13 cellular contexts compared by ENCODE assay signal in the genomic region with DNA sequence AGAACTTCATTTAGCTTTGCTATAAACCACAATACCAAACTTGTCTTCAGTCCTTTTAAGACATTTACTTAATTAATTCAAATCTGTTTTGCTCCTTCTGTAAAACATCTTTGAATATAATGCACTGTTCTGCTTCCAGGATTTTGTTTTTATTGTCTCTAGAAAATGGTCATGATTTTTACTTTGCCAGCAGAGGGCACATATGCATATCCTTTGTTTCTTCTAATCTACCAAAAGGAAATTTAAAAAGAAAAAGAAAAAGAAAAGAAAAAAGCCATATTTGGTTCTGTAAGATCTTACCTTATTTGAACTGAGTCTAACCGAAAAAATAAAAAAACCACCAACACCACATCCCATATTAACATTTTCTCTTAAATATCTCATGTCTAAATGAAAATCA.
DNase-seq lines count a peak whose midpoint lies in the region; ATAC-seq and TF ChIP-seq lines count a peak whose summit lies in the region.
"Had no signal": no experiment of that assay in that cellular context is flagged by ENCODE, and none has a peak within 500 bp of the region (broad histone marks: within the 10 kb centered on the region; RNA-seq: fewer than 3 reads in every experiment).

No MANE protein-coding gene starts in this region.

- no peaks in the 10 kb centered on the region for H3K4me1 Mint-ChIP-seq in activated CD8-positive, alpha-beta T cell treated with anti-CD3 and anti-CD28 coated beads for 36 hours (ENCODE audit: low read depth)
- no peaks in the 10 kb centered on the region for H3K4me1 Mint-ChIP-seq in activated CD8-positive, alpha-beta T cell treated with anti-CD3 and anti-CD28 coated beads, Interleukin-2, amount 10 ng/mL, durations not matched to agents 7 days and 5 days (ENCODE audit: low read depth)
- H3K4me1 Mint-ChIP-seq in CD4-positive, alpha-beta T cell (ENCODE audit: low read depth), result no peaks in the 10 kb centered on the region

- peak; percentile 22 for TF ChIP-seq CTCF in activated CD8-positive, alpha-beta T cell treated with anti-CD3 and anti-CD28 coated beads for 36 hours (IDR thresholded peaks at IDR 0.05)
- peak; percentile 19; the same call in 1 of the 2 replicates for TF ChIP-seq CTCF in OCI-LY1 (IDR thresholded peaks at IDR 0.05; ENCODE audit: low read length)
- peak in 1 of 2 donors; percentile 37 for TF ChIP-seq CTCF in fibroblast of lung (conservative IDR thresholded peaks at IDR 0.05 in 1 of 2, IDR thresholded peaks at IDR 0.05 in 1 of 2; ENCODE audit: low read depth in 1 of 2, low read length in 2 of 2)
- peak; percentile 57 for TF ChIP-seq CTCF in smooth muscle cell (IDR thresholded peaks at IDR 0.05; ENCODE audit: borderline replicate concordance, insufficient read depth, poor library complexity, severe bottlenecking)
- TF ChIP-seq CTCF in lower leg skin (IDR thresholded peaks at IDR 0.05), result no peak
- no peak for TF ChIP-seq CTCF in CD4-positive, alpha-beta T cell (IDR thresholded peaks at IDR 0.05)

- intact Hi-C loops in activated CD8-positive, alpha-beta T cell treated with anti-CD3 and anti-CD28 coated beads for 36 hours (cut with micrococcal nuclease), result no loop called here
- intact Hi-C loops in lower leg skin (cut with DNase I; ENCODE audit: low total_unique reads), result no loop called here
- intact Hi-C loops in CD4-positive, alpha-beta T cell (cut with DNase I, micrococcal nuclease), result no loop called here

- POLR2A ChIA-PET in activated CD8-positive, alpha-beta T cell treated with anti-CD3 and anti-CD28 coated beads for 36 hours (lab: Charles Lee), result no interaction called here
- POLR2A ChIA-PET in activated CD8-positive, alpha-beta T cell treated with anti-CD3 and anti-CD28 coated beads, Interleukin-2, amount 10 ng/mL, durations not matched to agents 7 days and 5 days (lab: Charles Lee), result no interaction called here
- POLR2A ChIA-PET in CD4-positive, alpha-beta T cell (lab: Charles Lee), result no interaction called here

- H3K27ac ChIP-seq in OCI-LY1 (ENCODE audit: low read depth, low read length, poor library complexity, severe bottlenecking), result no peak overlapping the region
- H3K27ac ChIP-seq in fibroblast of lung (ENCODE audit: insufficient read depth, low read length), result no peak overlapping the region
- H3K27ac ChIP-seq in smooth muscle cell (ENCODE audit: low read depth), result no peak overlapping the region
- no peak overlapping the region for H3K27ac ChIP-seq in CD4-positive, alpha-beta T cell (ENCODE audit: low read depth, low read length)
- H3K27ac ChIP-seq: right atrium auricular region had no signal

- H3K9me2 ChIP-seq in OCI-LY1 (ENCODE audit: low read depth, low read length), result no peaks in the 10 kb centered on the region

- no peaks in the 10 kb centered on the region for H3K36me3 ChIP-seq in OCI-LY1 (ENCODE audit: insufficient read depth, low read length)
- no peaks in the 10 kb centered on the region for H3K36me3 ChIP-seq in fibroblast of lung (ENCODE audit: control insufficient read depth, insufficient read depth, low read length)
- no peaks in the 10 kb centered on the region for H3K36me3 ChIP-seq in smooth muscle cell (ENCODE audit: low read depth)
- H3K36me3 ChIP-seq: right atrium auricular region had no signal

- CTCF ChIA-PET in activated CD8-positive, alpha-beta T cell treated with anti-CD3 and anti-CD28 coated beads for 36 hours (lab: Charles Lee), result no interaction called here
- CTCF ChIA-PET in activated CD8-positive, alpha-beta T cell treated with anti-CD3 and anti-CD28 coated beads, Interleukin-2, amount 10 ng/mL, durations not matched to agents 7 days and 5 days (lab: Charles Lee), result no interaction called here
- CTCF ChIA-PET in CD4-positive, alpha-beta T cell (lab: Charles Lee), result no interaction called here

- H3K4me3 Mint-ChIP-seq in activated CD8-positive, alpha-beta T cell treated with anti-CD3 and anti-CD28 coated beads for 36 hours, result no peak overlapping the region
- no peak overlapping the region for H3K4me3 Mint-ChIP-seq in activated CD8-positive, alpha-beta T cell treated with anti-CD3 and anti-CD28 coated beads, Interleukin-2, amount 10 ng/mL, durations not matched to agents 7 days and 5 days
- no peak overlapping the region for H3K4me3 Mint-ChIP-seq in CD4-positive, alpha-beta T cell
- H3K4me3 Mint-ChIP-seq: activated T-cell treated with anti-CD3 and anti-CD28 coated beads, Interleukin-2, amount 50 U/mL, for 72 hours had no signal

- DNase-seq in activated CD8-positive, alpha-beta T cell treated with anti-CD3 and anti-CD28 coated beads for 36 hours, result no peak
- DNase-seq in activated CD8-positive, alpha-beta T cell treated with anti-CD3 and anti-CD28 coated beads, Interleukin-2, amount 10 ng/mL, durations not matched to agents 7 days and 5 days, result no peak
- DNase-seq in fibroblast of lung (ENCODE audit: low read depth in 2 of 2) (peak; percentile 6 to 10), smooth muscle cell (lab: John Stamatoyannopoulos, UW; ENCODE audit: unreplicated experiment) (no peak), lower leg skin (ENCODE audit: low spot score in 2 of 2) (no peak), activated T-cell treated with anti-CD3 and anti-CD28 coated beads for 4 hours (no peak)
- DNase-seq in CD4-positive, alpha-beta T cell, result no peak
- DNase-seq: activated T-cell treated with anti-CD3 and anti-CD28 coated beads, Interleukin-2, amount 50 U/mL, for 72 hours; COR-L47; stimulated activated naive CD4-positive, alpha-beta T cell treated with Interleukin-2 at 50 U/mL for 16 hours had no signal

- H2AFZ ChIP-seq in OCI-LY1 (ENCODE audit: low read length), result no peak overlapping the region
- no peak overlapping the region for H2AFZ ChIP-seq in fibroblast of lung (ENCODE audit: low read length)
- H2AFZ ChIP-seq in smooth muscle cell (ENCODE audit: low read depth), result no peak overlapping the region

- H3K79me2 ChIP-seq in OCI-LY1 (ENCODE audit: insufficient read depth, low read length) (no peaks in the 10 kb centered on the region), fibroblast of lung (ENCODE audit: control insufficient read depth, insufficient read depth, low read length) (no peaks in the 10 kb centered on the region), smooth muscle cell (ENCODE audit: low read depth) (no peaks in the 10 kb centered on the region)

- H3K27ac Mint-ChIP-seq in activated CD8-positive, alpha-beta T cell treated with anti-CD3 and anti-CD28 coated beads for 36 hours, result no peak overlapping the region
- no peak overlapping the region for H3K27ac Mint-ChIP-seq in activated CD8-positive, alpha-beta T cell treated with anti-CD3 and anti-CD28 coated beads, Interleukin-2, amount 10 ng/mL, durations not matched to agents 7 days and 5 days
- H3K27ac Mint-ChIP-seq in CD4-positive, alpha-beta T cell, result no peak overlapping the region
- H3K27ac Mint-ChIP-seq: activated T-cell treated with anti-CD3 and anti-CD28 coated beads, Interleukin-2, amount 50 U/mL, for 72 hours had no signal

- no peak overlapping the region for H3K9ac ChIP-seq in OCI-LY1 (ENCODE audit: low read length)
- H3K9ac ChIP-seq in fibroblast of lung (ENCODE audit: insufficient read depth, low read length), result no peak overlapping the region
- H3K9ac ChIP-seq in smooth muscle cell (ENCODE audit: low read depth), result no peak overlapping the region

- no peak for ATAC-seq in activated CD8-positive, alpha-beta T cell treated with anti-CD3 and anti-CD28 coated beads for 36 hours
- no peak for ATAC-seq in activated CD8-positive, alpha-beta T cell treated with anti-CD3 and anti-CD28 coated beads, Interleukin-2, amount 10 ng/mL, durations not matched to agents 7 days and 5 days
- no peak for ATAC-seq in CD4-positive, alpha-beta T cell (ENCODE audit: poor library complexity)
- ATAC-seq: activated T-cell treated with anti-CD3 and anti-CD28 coated beads, Interleukin-2, amount 50 U/mL, for 72 hours; Right ventricle myocardium inferior had no signal

- no peak for TF ChIP-seq POLR2A in lower leg skin (IDR thresholded peaks at IDR 0.05)

- H3K4me2 ChIP-seq in OCI-LY1 (ENCODE audit: low read length) (no peak overlapping the region), fibroblast of lung (ENCODE audit: extremely low read depth, insufficient read depth, low read length) (no peak overlapping the region), smooth muscle cell (no peak overlapping the region)

- H4K20me1 ChIP-seq in OCI-LY1 (ENCODE audit: insufficient read depth, low read length), result no peaks in the 10 kb centered on the region
- H4K20me1 ChIP-seq in fibroblast of lung (ENCODE audit: control insufficient read depth, extremely low read depth, insufficient read depth, low read length), result no peaks in the 10 kb centered on the region
- H4K20me1 ChIP-seq in smooth muscle cell (ENCODE audit: low read depth), result no peaks in the 10 kb centered on the region

- H3K4me3 ChIP-seq in OCI-LY1 (ENCODE audit: low read depth, low read length, poor library complexity, severe bottlenecking) (no peak overlapping the region), fibroblast of lung (replicated peaks in 1 of 4; ENCODE audit: control extremely low read depth in 1 of 4, insufficient read depth in 1 of 4, low read depth in 3 of 4, low read length in 4 of 4) (no peak overlapping the region), smooth muscle cell (no peak overlapping the region), lower leg skin (ENCODE audit: low read depth, poor library complexity, severe bottlenecking) (no peak overlapping the region)
- H3K4me3 ChIP-seq: right atrium auricular region had no signal

- H3K27me3 ChIP-seq in OCI-LY1 (ENCODE audit: insufficient read depth, low read length) (no peaks in the 10 kb centered on the region), fibroblast of lung (ENCODE audit: control insufficient read depth, insufficient read depth, low read length) (no peaks in the 10 kb centered on the region), smooth muscle cell (ENCODE audit: low read depth) (no peaks in the 10 kb centered on the region)
- H3K27me3 ChIP-seq in CD4-positive, alpha-beta T cell (ENCODE audit: control insufficient read depth, insufficient read depth, low read length), result no peaks in the 10 kb centered on the region
- H3K27me3 ChIP-seq: right atrium auricular region had no signal

- no peaks in the 10 kb centered on the region for H3K4me1 ChIP-seq in OCI-LY1 (ENCODE audit: insufficient read depth, low read length, severe bottlenecking)
- no peaks in the 10 kb centered on the region for H3K4me1 ChIP-seq in fibroblast of lung (ENCODE audit: control insufficient read depth, extremely low read depth, insufficient read depth, low read length)
- H3K4me1 ChIP-seq in smooth muscle cell (ENCODE audit: low read depth), result no peaks in the 10 kb centered on the region
- H3K4me1 ChIP-seq: right atrium auricular region had no signal

- H3F3A ChIP-seq in OCI-LY1 (ENCODE audit: insufficient read depth, low read length) (no peaks in the 10 kb centered on the region), smooth muscle cell (ENCODE audit: low read depth) (no peaks in the 10 kb centered on the region)

- H3K9me3 Mint-ChIP-seq in activated CD8-positive, alpha-beta T cell treated with anti-CD3 and anti-CD28 coated beads for 36 hours, result no peaks in the 10 kb centered on the region
- no peaks in the 10 kb centered on the region for H3K9me3 Mint-ChIP-seq in activated CD8-positive, alpha-beta T cell treated with anti-CD3 and anti-CD28 coated beads, Interleukin-2, amount 10 ng/mL, durations not matched to agents 7 days and 5 days (ENCODE audit: insufficient read depth)
- no peaks in the 10 kb centered on the region for H3K9me3 Mint-ChIP-seq in CD4-positive, alpha-beta T cell
- H3K9me3 Mint-ChIP-seq: activated T-cell treated with anti-CD3 and anti-CD28 coated beads, Interleukin-2, amount 50 U/mL, for 72 hours had no signal

- H3K36me3 Mint-ChIP-seq in activated CD8-positive, alpha-beta T cell treated with anti-CD3 and anti-CD28 coated beads for 36 hours (ENCODE audit: low read depth), result no peaks in the 10 kb centered on the region
- no peaks in the 10 kb centered on the region for H3K36me3 Mint-ChIP-seq in activated CD8-positive, alpha-beta T cell treated with anti-CD3 and anti-CD28 coated beads, Interleukin-2, amount 10 ng/mL, durations not matched to agents 7 days and 5 days (ENCODE audit: low read depth)
- no peaks in the 10 kb centered on the region for H3K36me3 Mint-ChIP-seq in CD4-positive, alpha-beta T cell (ENCODE audit: low read depth)

- H3K27me3 Mint-ChIP-seq in activated CD8-positive, alpha-beta T cell treated with anti-CD3 and anti-CD28 coated beads for 36 hours, result no peaks in the 10 kb centered on the region
- no peaks in the 10 kb centered on the region for H3K27me3 Mint-ChIP-seq in activated CD8-positive, alpha-beta T cell treated with anti-CD3 and anti-CD28 coated beads, Interleukin-2, amount 10 ng/mL, durations not matched to agents 7 days and 5 days (ENCODE audit: low read depth)
- H3K27me3 Mint-ChIP-seq in CD4-positive, alpha-beta T cell, result peaks cover 7% of the 10 kb centered on the region

- 61% methylated on average over 1 of the region's 1 CpG for WGBS in smooth muscle cell (ENCODE audit: low lambda C conversion rate)
- WGBS in lower leg skin, 2 donors, result 45 to 60% methylated on average over 1 of the region's 1 CpG

- no peaks in the 10 kb centered on the region for H3K9me3 ChIP-seq in OCI-LY1 (ENCODE audit: low read length)
- no peaks in the 10 kb centered on the region for H3K9me3 ChIP-seq in fibroblast of lung (ENCODE audit: control insufficient read depth, insufficient read depth, low read depth, low read length)
- no peaks in the 10 kb centered on the region for H3K9me3 ChIP-seq in smooth muscle cell (replicated peaks; ENCODE audit: low read depth)
- H3K9me3 ChIP-seq in CD4-positive, alpha-beta T cell (ENCODE audit: control insufficient read depth, low read length), result no peaks in the 10 kb centered on the region
- H3K9me3 ChIP-seq: right atrium auricular region had no signal

Comparison
In these comparisons a context has a peak if more than half of its experiments do, and no peak if none do; other contexts are left out.
1. DNase-seq: peak in fibroblast of lung (2 of 2); none in activated CD8-positive, alpha-beta T cell treated with anti-CD3 and anti-CD28 coated beads for 36 hours (single experiment), activated CD8-positive, alpha-beta T cell treated with anti-CD3 and anti-CD28 coated beads, Interleukin-2, amount 10 ng/mL, durations not matched to agents 7 days and 5 days (single experiment), smooth muscle cell (single experiment), lower leg skin (0 of 2), activated T-cell treated with anti-CD3 and anti-CD28 coated beads for 4 hours (single experiment) and CD4-positive, alpha-beta T cell (0 of 10).
2. CTCF ChIP-seq: peak in activated CD8-positive, alpha-beta T cell treated with anti-CD3 and anti-CD28 coated beads for 36 hours (single experiment), OCI-LY1 (single experiment) and smooth muscle cell (single experiment); none in lower leg skin (0 of 3) and CD4-positive, alpha-beta T cell (single experiment).